9 cellular contexts compared by ENCODE assay signal in the genomic region with DNA sequence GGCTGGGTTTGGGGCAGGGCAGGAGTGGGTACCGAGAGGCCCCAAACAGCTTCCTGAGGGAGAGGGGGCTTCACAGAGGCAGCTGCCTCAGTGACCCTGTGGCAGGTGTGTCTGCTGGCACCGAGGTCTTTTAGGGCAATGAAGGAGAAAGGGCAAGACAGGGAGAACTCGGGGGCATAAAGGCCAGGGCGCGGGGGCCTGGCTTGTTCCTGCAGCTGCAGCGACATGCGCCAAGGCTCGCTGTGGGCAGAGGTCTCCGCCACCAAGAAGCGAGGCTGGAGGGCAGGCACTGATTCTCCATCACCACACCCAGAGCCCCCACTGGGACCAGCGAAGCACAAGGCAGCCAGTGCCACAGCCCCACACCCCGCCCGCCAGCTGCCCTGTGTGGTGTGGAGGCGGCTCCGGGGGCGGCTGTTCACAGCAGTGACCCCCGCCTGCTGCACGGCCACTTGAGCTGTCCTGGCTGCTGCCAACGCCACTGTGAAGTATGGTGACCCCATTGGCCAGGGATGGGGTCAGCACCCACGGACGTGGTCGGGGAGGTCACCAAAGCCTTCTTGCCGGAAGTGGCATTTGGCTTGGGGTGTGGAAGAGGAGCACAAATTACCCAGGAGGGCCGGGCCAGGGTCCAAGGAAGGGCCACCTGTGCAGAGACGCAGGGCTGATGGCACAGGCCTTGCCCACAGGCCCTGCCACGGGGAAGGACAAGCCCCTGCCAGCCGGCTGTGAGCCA. TPM values are rescaled to one million over a fixed set of nuclear protein-coding genes. Genes with fewer than 3 reads are reported as not detected.
DNase-seq lines count a peak whose midpoint lies in the region; ATAC-seq and TF ChIP-seq lines count a peak whose summit lies in the region.
"Had no signal": no experiment of that assay in that cellular context is flagged by ENCODE, and none has a peak within 500 bp of the region (broad histone marks: within the 10 kb centered on the region; RNA-seq: fewer than 3 reads in every experiment).

No MANE protein-coding gene starts in this region.

- peak; percentile 40 for DNase-seq in left ventricle myocardium superior
- peak; percentile 64 for DNase-seq in sciatic nerve (ENCODE audit: low spot score)
- DNase-seq in SW 1271 (lab: John Stamatoyannopoulos, UW): no peak

- ATAC-seq in left ventricle myocardium superior: no peak
- no peak for ATAC-seq in sciatic nerve
- no peak for ATAC-seq in HG02678 (IDR thresholded peaks at IDR 0.05; ENCODE audit: unreplicated experiment)
- no peak for ATAC-seq in HG02623 (IDR thresholded peaks at IDR 0.05; ENCODE audit: unreplicated experiment)

- peaks cover 72 to 100% (median 97%) of the 10 kb centered on the region in 10 experiments for H3K4me1 ChIP-seq in BLaER1 treated with 17β-estradiol and CSF1 and Interleukin-3, amounts not matched to agents 10 nM and 100 nM

- no peak for TF ChIP-seq RAD21 in Ishikawa (IDR thresholded peaks at IDR 0.05; ENCODE audit: low read depth)

- no peak overlapping the region for H3K4me3 ChIP-seq in BLaER1 treated with 17β-estradiol and CSF1 and Interleukin-3, amounts not matched to agents 10 nM and 100 nM
- H3K4me3 ChIP-seq: K562, vagina had no signal

- peaks cover 0 to 13% (median 0%) of the 10 kb centered on the region in 11 experiments; a peak in 5 of 22 replicates for H3K27me3 ChIP-seq in BLaER1 treated with 17β-estradiol and CSF1 and Interleukin-3, amounts not matched to agents 10 nM and 100 nM
- H3K27me3 ChIP-seq: vagina had no signal

- H3K9me3 ChIP-seq in BLaER1 treated with 17β-estradiol and CSF1 and Interleukin-3, amounts not matched to agents 10 nM and 100 nM (replicated peaks in 1 of 11): no peaks in the 10 kb centered on the region
- H3K9me3 ChIP-seq: vagina had no signal

- peak overlapping the region in 1 of 11 experiments; percentile 22; a peak in 2 of 22 replicates for H3K27ac ChIP-seq in BLaER1 treated with 17β-estradiol and CSF1 and Interleukin-3, amounts not matched to agents 10 nM and 100 nM

- H4K20me1 ChIP-seq in BLaER1 treated with 17β-estradiol and CSF1 and Interleukin-3, amounts not matched to agents 10 nM and 100 nM: peaks cover 29 to 100% (median 79%) of the 10 kb centered on the region in 11 experiments

- H3K4me2 ChIP-seq in BLaER1 treated with 17β-estradiol and CSF1 and Interleukin-3, amounts not matched to agents 10 nM and 100 nM: peak overlapping the region; percentile 40 to 98 (median 85); a peak in 21 of 22 replicates

- no peaks in the 10 kb centered on the region for H3K36me3 ChIP-seq in BLaER1 treated with 17β-estradiol and CSF1 and Interleukin-3, amounts not matched to agents 10 nM and 100 nM
- H3K36me3 ChIP-seq: vagina had no signal

- no peak for TF ChIP-seq EP300 in Ishikawa (IDR thresholded peaks at IDR 0.05; ENCODE audit: borderline replicate concordance)

- H3K9ac ChIP-seq in BLaER1 treated with 17β-estradiol and CSF1 and Interleukin-3, amounts not matched to agents 10 nM and 100 nM: peak overlapping the region in 6 of 11 experiments; percentile 9 to 71 (median 36); a peak in 7 of 22 replicates

- intact Hi-C loops in left ventricle myocardium superior (cut with micrococcal nuclease) (no loop called here), sciatic nerve (cut with DNase I) (loop anchor here (2.0 to 5.0 kb wide), 3 partner anchors 27 to 1389 kb away; no protein-coding TSS in a partner anchor)

TF ChIP-seq in Ishikawa, 13 proteins besides CTCF, POLR2A, EP300 and RAD21:
- TF ChIP-seq NFIC (IDR thresholded peaks at IDR 0.05): no peak
- TF ChIP-seq EGR1 (IDR thresholded peaks at IDR 0.05): peak; percentile 66
- TF ChIP-seq CREB1 (IDR thresholded peaks at IDR 0.05; ENCODE audit: low read depth): no peak

RNA-seq across cellular contexts. Expression of a gene that starts 16.4 kb away (rescaled TPM):
- total RNA-seq in left ventricle myocardium superior (16.4 TPM), sciatic nerve (30.3 TPM)

RNA-seq across cellular contexts. Expression of a gene that starts 16.7 kb away (rescaled TPM):
- total RNA-seq in left ventricle myocardium superior: 56.2 TPM
- total RNA-seq in sciatic nerve: 37.4 TPM

RNA-seq across cellular contexts. Expression of a gene that starts 17.1 kb away (rescaled TPM):
- total RNA-seq in left ventricle myocardium superior (5.5 TPM), sciatic nerve (12.4 TPM)

RNA-seq across cellular contexts. Expression of a gene that starts 23.5 kb away (rescaled TPM):
- total RNA-seq in left ventricle myocardium superior (533 TPM), sciatic nerve (69.1 TPM)

Comparison
In these comparisons a context has a peak if more than half of its experiments do, and no peak if none do; other contexts are left out.
1. DNase-seq: peak in left ventricle myocardium superior (single experiment) and sciatic nerve (single experiment); none in SW 1271 (0 of 2).